Comparison of ENCODE assay signal across 16 cellular contexts in the genomic region with DNA sequence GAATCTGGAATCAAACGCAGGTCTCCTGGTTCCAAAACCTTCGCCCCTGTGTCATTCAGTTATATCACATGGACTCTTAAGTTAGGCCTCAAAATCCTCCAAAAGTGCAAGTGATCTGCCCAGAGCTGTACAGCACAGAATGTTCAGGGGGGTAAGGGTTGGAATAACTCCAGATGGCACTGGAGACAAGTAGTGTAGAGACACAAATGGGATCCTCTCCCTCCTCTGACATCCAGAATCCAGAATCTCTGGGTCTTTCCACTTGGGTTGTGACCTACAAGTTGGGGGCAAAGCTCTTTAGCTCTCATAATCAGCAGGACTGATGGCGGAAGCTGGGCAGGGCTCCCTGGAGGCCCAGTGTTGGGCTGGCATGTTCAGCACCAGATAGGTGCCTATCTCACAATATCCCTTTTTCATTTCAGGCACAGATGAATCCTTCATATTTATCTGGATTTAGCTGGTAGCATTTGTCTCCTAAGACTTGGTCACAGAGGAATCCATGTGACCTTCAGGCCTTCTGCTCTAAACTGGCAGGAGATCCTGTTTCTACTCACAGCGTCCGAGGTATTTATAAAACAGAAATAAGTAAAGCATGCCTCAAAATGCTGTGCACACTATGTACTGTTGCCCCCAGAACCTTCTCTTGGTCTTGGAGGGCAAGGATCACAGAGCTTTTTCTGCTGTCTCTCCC. TPM values are rescaled to one million over a fixed set of nuclear protein-coding genes. Genes with fewer than 3 reads are reported as not detected.
DNase-seq lines count a peak whose midpoint lies in the region; ATAC-seq and TF ChIP-seq lines count a peak whose summit lies in the region.
"Had no signal": no experiment of that assay in that cellular context is flagged by ENCODE, and none has a peak within 500 bp of the region (broad histone marks: within the 10 kb centered on the region; RNA-seq: fewer than 3 reads in every experiment).

No MANE protein-coding gene starts in this region.

- in situ Hi-C loops in G401 (cut with HindIII; ENCODE audit: low sequenced_read_pairs), result no loop called here

- peaks cover 13 to 92% (median 39%) of the 10 kb centered on the region in 6 donors for H3K4me1 ChIP-seq in spleen

- TF ChIP-seq CTCF in spleen (IDR thresholded peaks at IDR 0.05 in 8 of 11, conservative IDR thresholded peaks at IDR 0.05 in 3 of 11), result no peak

- peak overlapping the region; percentile 67 for H3K27ac ChIP-seq in layer of hippocampus (ENCODE audit: low read depth, low read length)
- peak overlapping the region in 7 of 8 donors; percentile 50 to 72 (median 64) for H3K27ac ChIP-seq in spleen

- intact Hi-C loops in spleen (cut with DNase I; ENCODE audit: low total_unique reads), result no loop called here

- DNase-seq in G401 (ENCODE audit: low spot score) (peak; percentile 75), cerebellar cortex (ENCODE audit: low spot score) (peak; percentile 67), spleen (no peak), NCI-H526 (lab: John Stamatoyannopoulos, UW) (no peak), NCI-H128 (lab: John Stamatoyannopoulos, UW; ENCODE audit: unreplicated experiment) (no peak)
- DNase-seq: activated CD4-positive, alpha-beta T cell treated with anti-CD3 and anti-CD28 coated beads for 48 hours; AML-193; mucosa of descending colon; NCI-H1417; NCI-H526 treated with DMSO at 0.1 percent for 48 hours; retina; stimulated activated naive CD8-positive, alpha-beta T cell treated with anti-CD3 and anti-CD28 coated beads, Interleukin-15, amount 100 ng/mL, for 72 hours; T-helper 2 cell had no signal

- H3K27me3 ChIP-seq in layer of hippocampus (ENCODE audit: control insufficient read depth, insufficient read depth, low read length) (no peaks in the 10 kb centered on the region), spleen (replicated peaks in 1 of 7) (no peaks in the 10 kb centered on the region)

- TF ChIP-seq POLR2A in spleen (IDR thresholded peaks at IDR 0.05), result no peak

- no peaks in the 10 kb centered on the region for H3K9me3 ChIP-seq in spleen
- H3K9me3 ChIP-seq: mucosa of descending colon had no signal

- H3K36me3 ChIP-seq in spleen, result peaks cover 0 to 85% (median 7%) of the 10 kb centered on the region in 6 donors

- ATAC-seq in HG03159 (IDR thresholded peaks at IDR 0.05; ENCODE audit: unreplicated experiment) (no peak), GM19463 (IDR thresholded peaks at IDR 0.05; ENCODE audit: unreplicated experiment) (no peak)
- ATAC-seq: mucosa of descending colon; stimulated activated naive CD8-positive, alpha-beta T cell treated with anti-CD3 and anti-CD28 coated beads, Interleukin-15, amount 100 ng/mL, for 72 hours had no signal

- 77 to 83% (median 81%) methylated on average over 5 of the region's 5 CpGs for WGBS in spleen, 5 donors

- no peak overlapping the region for H3K4me3 ChIP-seq in spleen
- H3K4me3 ChIP-seq: mucosa of descending colon had no signal

RNA-seq across cellular contexts. Expression of a gene that starts 15.4 kb away (rescaled TPM):
- total RNA-seq in G401 (2014; rRNA removed; shearing (Covaris generic)), result 11.0 and 12.4 TPM in 2 replicates
- 100 to 1,000 TPM in 5 of 7 donors, 10 to 100 TPM in 2; 83.9 to 158 (median 123) TPM for total RNA-seq in spleen
- 1 to 10 TPM; 2.1 to 8.2 (median 3.2) TPM for polyA plus RNA-seq in spleen

Comparison
In these comparisons a context has a peak if more than half of its experiments do, and no peak if none do; other contexts are left out.
1. DNase-seq: peak in G401 (single experiment) and cerebellar cortex (single experiment); none in spleen (single experiment), NCI-H526 (0 of 2) and NCI-H128 (single experiment).